In genomic region chr10:16521311-16522016, GRCh38 we compare ENCODE assay signal across 1 cellular context.
TF ChIP-seq lines count a peak whose summit lies in the region.

C1QL3 (minus strand) TSS chr10:16521879; CDS start chr10:16521065, 814 bp downstream.

TF ChIP-seq in GM12878, 131 proteins besides CTCF, POLR2A, EP300 and RAD21 (continued from another document):
- TF ChIP-seq USF1 (IDR thresholded peaks at IDR 0.05; ENCODE audit: borderline replicate concordance, extremely low read length, insufficient read depth, low read depth, low read length) (no peak), EED (IDR thresholded peaks at IDR 0.05; ENCODE audit: low read depth) (no peak), ZNF687 (IDR thresholded peaks at IDR 0.05) (no peak), BMI1 (IDR thresholded peaks at IDR 0.05; ENCODE audit: borderline replicate concordance) (no peak), SKIL (IDR thresholded peaks at IDR 0.05; ENCODE audit: low read depth, poor library complexity, severe bottlenecking) (no peak), PBX3 (IDR thresholded peaks at IDR 0.05; ENCODE audit: insufficient replicate concordance, low read depth, low read length) (no peak), KAT2A (conservative IDR thresholded peaks at IDR 0.05; ENCODE audit: control insufficient read depth, low read depth, low read length) (no peak), DPF2 (IDR thresholded peaks at IDR 0.05) (no peak), MLLT1 (IDR thresholded peaks at IDR 0.05) (peak; percentile 85), USF2 (IDR thresholded peaks at IDR 0.05; ENCODE audit: borderline replicate concordance, low read depth, low read length) (no peak), SMAD5 (IDR thresholded peaks at IDR 0.05; ENCODE audit: low read depth) (no peak), EZH2 (IDR thresholded peaks at IDR 0.05; ENCODE audit: borderline replicate concordance, control insufficient read depth, low read depth, low read length) (no peak), ZNF592 (IDR thresholded peaks at IDR 0.05) (no peak), ZNF217 (IDR thresholded peaks at IDR 0.05) (no peak), SMC3 (IDR thresholded peaks at IDR 0.05; ENCODE audit: borderline replicate concordance, low read length) (no peak)
